Comparison of ENCODE assay signal across 9 cellular contexts in the genomic region with DNA sequence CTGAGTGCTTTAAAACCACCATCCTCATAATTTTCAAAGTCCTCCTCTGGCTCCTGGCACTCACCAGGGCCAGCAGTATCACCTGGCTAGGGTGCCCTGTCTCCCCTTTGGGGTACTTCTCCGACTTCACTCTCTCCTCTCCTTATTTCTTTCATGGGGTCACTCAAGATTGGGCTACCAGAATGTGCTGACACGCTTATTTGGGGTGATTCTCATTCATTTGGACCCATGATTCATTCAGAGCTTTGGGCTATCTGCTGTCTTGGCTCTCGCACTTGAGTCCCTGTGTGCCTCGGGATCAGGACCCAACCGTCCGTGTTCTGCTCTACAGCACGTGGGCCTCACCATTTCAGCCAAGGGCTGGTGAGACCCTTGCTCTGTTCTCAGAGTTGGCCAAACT.
"Had no signal": no experiment of that assay in that cellular context is flagged by ENCODE, and none has a peak within 500 bp of the region (broad histone marks: within the 10 kb centered on the region; RNA-seq: fewer than 3 reads in every experiment).

No MANE protein-coding gene starts in this region.

- H3K4me3 ChIP-seq: GM23248, HAP-1 had no signal

- H3K27ac ChIP-seq: GM23248, HL-60 had no signal

- H3K4me3 Mint-ChIP-seq: HFFc6, IgD-negative memory B cell had no signal

- H3K36me3 Mint-ChIP-seq: IgD-negative memory B cell had no signal

- H3K27ac Mint-ChIP-seq: HFFc6 had no signal

- H2AFZ ChIP-seq: GM23248 had no signal

- H3K9ac ChIP-seq: GM23248 had no signal

- DNase-seq: GM23248, GOT3, H7, HFFc6, KG1 had no signal

- ATAC-seq: HCT116 had no signal

- H3K9me3 Mint-ChIP-seq: HFFc6, IgD-negative memory B cell had no signal

- H3K9me3 ChIP-seq: HAP-1 had no signal

- H3K36me3 ChIP-seq: HAP-1 had no signal
